ENCODE assay signal across 1 cellular context in the genomic region with DNA sequence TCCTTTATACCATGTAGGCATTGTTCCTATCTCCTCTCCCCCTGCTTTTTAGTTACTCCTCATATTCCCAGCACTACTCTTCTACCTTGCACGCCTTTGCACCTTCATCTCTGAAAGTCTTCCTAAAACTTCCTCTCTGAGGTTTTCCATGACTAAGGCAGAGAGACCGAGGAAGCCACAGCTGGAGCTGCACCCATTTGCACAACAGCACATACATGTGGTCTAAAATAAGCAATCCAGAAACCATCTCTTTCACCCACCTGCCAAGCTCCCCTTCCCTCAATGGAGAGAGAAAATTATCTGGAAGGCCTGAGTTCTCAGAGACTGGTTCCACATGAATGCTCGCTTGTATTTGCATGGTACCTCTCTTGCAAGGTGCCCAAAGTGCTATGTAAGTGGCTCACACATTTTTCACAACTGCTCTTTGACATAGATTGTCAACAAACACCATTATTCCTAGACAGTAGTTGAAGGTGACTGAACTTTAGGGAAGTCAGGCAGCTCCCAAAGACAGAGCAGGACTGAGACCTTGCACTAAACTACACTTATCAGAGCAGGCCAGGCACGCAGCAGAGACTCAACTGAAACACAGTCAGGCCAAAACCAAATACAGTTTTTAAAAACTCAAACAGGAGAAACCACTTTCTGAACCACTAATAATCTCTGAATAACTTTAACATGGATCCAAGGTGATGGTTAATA.
TF ChIP-seq lines count a peak whose summit lies in the region.

No MANE protein-coding gene starts in this region.

TF ChIP-seq in K562, 482 proteins besides CTCF, POLR2A, EP300 and RAD21 (continued from another document):
- TF ChIP-seq, protein P1, sequence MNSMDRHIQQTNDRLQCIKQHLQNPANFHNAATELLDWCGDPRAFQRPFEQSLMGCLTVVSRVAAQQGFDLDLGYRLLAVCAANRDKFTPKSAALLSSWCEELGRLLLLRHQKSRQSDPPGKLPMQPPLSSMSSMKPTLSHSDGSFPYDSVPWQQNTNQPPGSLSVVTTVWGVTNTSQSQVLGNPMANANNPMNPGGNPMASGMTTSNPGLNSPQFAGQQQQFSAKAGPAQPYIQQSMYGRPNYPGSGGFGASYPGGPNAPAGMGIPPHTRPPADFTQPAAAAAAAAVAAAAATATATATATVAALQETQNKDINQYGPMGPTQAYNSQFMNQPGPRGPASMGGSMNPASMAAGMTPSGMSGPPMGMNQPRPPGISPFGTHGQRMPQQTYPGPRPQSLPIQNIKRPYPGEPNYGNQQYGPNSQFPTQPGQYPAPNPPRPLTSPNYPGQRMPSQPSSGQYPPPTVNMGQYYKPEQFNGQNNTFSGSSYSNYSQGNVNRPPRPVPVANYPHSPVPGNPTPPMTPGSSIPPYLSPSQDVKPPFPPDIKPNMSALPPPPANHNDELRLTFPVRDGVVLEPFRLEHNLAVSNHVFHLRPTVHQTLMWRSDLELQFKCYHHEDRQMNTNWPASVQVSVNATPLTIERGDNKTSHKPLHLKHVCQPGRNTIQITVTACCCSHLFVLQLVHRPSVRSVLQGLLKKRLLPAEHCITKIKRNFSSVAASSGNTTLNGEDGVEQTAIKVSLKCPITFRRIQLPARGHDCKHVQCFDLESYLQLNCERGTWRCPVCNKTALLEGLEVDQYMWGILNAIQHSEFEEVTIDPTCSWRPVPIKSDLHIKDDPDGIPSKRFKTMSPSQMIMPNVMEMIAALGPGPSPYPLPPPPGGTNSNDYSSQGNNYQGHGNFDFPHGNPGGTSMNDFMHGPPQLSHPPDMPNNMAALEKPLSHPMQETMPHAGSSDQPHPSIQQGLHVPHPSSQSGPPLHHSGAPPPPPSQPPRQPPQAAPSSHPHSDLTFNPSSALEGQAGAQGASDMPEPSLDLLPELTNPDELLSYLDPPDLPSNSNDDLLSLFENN (IDR thresholded peaks at IDR 0.05; ENCODE audit: low read depth in 2 of 2, low read length in 2 of 2) = 0 out of 4 replicates have a peak, but pooled peaks of 1 of the 2 experiments have one; percentile 42
- TF ChIP-seq CBFA2T2 (conservative IDR thresholded peaks at IDR 0.05) (no peak; the same call in 1 of the 2 replicates), BRD4 (IDR thresholded peaks at IDR 0.05) (no peak), TEAD4 (IDR thresholded peaks at IDR 0.05; ENCODE audit: low read length) (peak; percentile 44; the same call in 1 of the 2 replicates), TEAD4 (CRISPR knock-in tag; IDR thresholded peaks at IDR 0.05; ENCODE audit: borderline replicate concordance) (no peak), ZNF696 (CRISPR knock-in tag; conservative IDR thresholded peaks at IDR 0.05) (no peak), FOXK2 (conservative IDR thresholded peaks at IDR 0.05 in 1 of 2, IDR thresholded peaks at IDR 0.05 in 1 of 2; ENCODE audit: low read depth in 2 of 2) (no peak), BCL6 (CRISPR knock-in tag; IDR thresholded peaks at IDR 0.05) (no peak), PHF8 (IDR thresholded peaks at IDR 0.05; ENCODE audit: borderline replicate concordance, low read length) (no peak), ZKSCAN1 (IDR thresholded peaks at IDR 0.05; ENCODE audit: low read depth, low read length) (no peak), HNRNPH1 (optimal IDR thresholded peaks at IDR 0.05; ENCODE audit: low read depth, low read length) (no peak), ZNF830 (CRISPR knock-in tag; IDR thresholded peaks at IDR 0.05) (no peak), ZBTB7A (IDR thresholded peaks at IDR 0.05; ENCODE audit: borderline replicate concordance, control insufficient read depth, low read depth, low read length) (no peak), SPI1 (IDR thresholded peaks at IDR 0.05; ENCODE audit: borderline replicate concordance, low read depth, low read length) (peak; percentile 64; the same call in 1 of the 2 replicates), GTF2F1 (IDR thresholded peaks at IDR 0.05; ENCODE audit: low read depth, low read length) (no peak), ERF (CRISPR knock-in tag; IDR thresholded peaks at IDR 0.05) (no peak), PHF20 (IDR thresholded peaks at IDR 0.05; ENCODE audit: partially characterized antibody) (no peak), GATAD2B (IDR thresholded peaks at IDR 0.05; ENCODE audit: borderline replicate concordance) (0 out of 2 replicates have a peak, but pooled peaks have one; percentile 19), ZNF175 (CRISPR knock-in tag; IDR thresholded peaks at IDR 0.05; ENCODE audit: low read depth) (no peak), ZNF445 (CRISPR knock-in tag; IDR thresholded peaks at IDR 0.05; ENCODE audit: low read depth) (no peak), ZNF41 (CRISPR knock-in tag; conservative IDR thresholded peaks at IDR 0.05) (no peak), NR2C1 (IDR thresholded peaks at IDR 0.05) (0 out of 2 replicates have a peak, but pooled peaks have one; percentile 1), NR2C1 (tag; IDR thresholded peaks at IDR 0.05) (no peak; the same call in 1 of the 2 replicates), KAT7 (CRISPR knock-in tag; IDR thresholded peaks at IDR 0.05; ENCODE audit: borderline replicate concordance) (no peak), GABPB1 (CRISPR knock-in tag; IDR thresholded peaks at IDR 0.05) (no peak)
- TF ChIP-seq, protein P2, sequence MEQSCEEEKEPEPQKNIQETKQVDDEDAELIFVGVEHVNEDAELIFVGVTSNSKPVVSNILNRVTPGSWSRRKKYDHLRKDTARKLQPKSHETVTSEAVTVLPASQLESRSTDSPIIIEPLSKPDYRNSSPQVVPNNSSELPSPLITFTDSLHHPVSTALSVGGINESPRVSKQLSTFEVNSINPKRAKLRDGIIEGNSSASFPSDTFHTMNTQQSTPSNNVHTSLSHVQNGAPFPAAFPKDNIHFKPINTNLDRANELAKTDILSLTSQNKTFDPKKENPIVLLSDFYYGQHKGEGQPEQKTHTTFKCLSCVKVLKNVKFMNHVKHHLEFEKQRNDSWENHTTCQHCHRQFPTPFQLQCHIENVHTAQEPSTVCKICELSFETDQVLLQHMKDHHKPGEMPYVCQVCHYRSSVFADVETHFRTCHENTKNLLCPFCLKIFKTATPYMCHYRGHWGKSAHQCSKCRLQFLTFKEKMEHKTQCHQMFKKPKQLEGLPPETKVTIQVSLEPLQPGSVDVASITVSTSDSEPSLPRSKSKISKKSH (CRISPR knock-in tag; IDR thresholded peaks at IDR 0.05) = no peak
- TF ChIP-seq, protein P3, sequence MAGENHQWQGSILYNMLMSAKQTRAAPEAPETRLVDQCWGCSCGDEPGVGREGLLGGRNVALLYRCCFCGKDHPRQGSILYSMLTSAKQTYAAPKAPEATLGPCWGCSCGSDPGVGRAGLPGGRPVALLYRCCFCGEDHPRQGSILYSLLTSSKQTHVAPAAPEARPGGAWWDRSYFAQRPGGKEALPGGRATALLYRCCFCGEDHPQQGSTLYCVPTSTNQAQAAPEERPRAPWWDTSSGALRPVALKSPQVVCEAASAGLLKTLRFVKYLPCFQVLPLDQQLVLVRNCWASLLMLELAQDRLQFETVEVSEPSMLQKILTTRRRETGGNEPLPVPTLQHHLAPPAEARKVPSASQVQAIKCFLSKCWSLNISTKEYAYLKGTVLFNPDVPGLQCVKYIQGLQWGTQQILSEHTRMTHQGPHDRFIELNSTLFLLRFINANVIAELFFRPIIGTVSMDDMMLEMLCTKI (IDR thresholded peaks at IDR 0.05; ENCODE audit: partially characterized antibody) = no peak
- TF ChIP-seq, protein P4, sequence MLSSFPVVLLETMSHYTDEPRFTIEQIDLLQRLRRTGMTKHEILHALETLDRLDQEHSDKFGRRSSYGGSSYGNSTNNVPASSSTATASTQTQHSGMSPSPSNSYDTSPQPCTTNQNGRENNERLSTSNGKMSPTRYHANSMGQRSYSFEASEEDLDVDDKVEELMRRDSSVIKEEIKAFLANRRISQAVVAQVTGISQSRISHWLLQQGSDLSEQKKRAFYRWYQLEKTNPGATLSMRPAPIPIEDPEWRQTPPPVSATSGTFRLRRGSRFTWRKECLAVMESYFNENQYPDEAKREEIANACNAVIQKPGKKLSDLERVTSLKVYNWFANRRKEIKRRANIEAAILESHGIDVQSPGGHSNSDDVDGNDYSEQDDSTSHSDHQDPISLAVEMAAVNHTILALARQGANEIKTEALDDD (IDR thresholded peaks at IDR 0.05) = peak; percentile 14; the same call in 1 of the 2 replicates
- TF ChIP-seq, protein P5, sequence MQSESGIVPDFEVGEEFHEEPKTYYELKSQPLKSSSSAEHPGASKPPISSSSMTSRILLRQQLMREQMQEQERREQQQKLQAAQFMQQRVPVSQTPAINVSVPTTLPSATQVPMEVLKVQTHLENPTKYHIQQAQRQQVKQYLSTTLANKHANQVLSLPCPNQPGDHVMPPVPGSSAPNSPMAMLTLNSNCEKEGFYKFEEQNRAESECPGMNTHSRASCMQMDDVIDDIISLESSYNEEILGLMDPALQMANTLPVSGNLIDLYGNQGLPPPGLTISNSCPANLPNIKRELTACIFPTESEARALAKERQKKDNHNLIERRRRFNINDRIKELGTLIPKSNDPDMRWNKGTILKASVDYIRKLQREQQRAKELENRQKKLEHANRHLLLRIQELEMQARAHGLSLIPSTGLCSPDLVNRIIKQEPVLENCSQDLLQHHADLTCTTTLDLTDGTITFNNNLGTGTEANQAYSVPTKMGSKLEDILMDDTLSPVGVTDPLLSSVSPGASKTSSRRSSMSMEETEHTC (IDR thresholded peaks at IDR 0.05) = no peak
- TF ChIP-seq, protein P6, sequence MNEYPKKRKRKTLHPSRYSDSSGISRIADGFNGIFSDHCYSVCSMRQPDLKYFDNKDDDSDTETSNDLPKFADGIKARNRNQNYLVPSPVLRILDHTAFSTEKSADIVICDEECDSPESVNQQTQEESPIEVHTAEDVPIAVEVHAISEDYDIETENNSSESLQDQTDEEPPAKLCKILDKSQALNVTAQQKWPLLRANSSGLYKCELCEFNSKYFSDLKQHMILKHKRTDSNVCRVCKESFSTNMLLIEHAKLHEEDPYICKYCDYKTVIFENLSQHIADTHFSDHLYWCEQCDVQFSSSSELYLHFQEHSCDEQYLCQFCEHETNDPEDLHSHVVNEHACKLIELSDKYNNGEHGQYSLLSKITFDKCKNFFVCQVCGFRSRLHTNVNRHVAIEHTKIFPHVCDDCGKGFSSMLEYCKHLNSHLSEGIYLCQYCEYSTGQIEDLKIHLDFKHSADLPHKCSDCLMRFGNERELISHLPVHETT (CRISPR knock-in tag; conservative IDR thresholded peaks at IDR 0.05 in 1 of 2, IDR thresholded peaks at IDR 0.05 in 1 of 2) = peak in 1 of 2 experiments; percentile 64; a peak in 2 of 4 replicates
- TF ChIP-seq, protein P7, sequence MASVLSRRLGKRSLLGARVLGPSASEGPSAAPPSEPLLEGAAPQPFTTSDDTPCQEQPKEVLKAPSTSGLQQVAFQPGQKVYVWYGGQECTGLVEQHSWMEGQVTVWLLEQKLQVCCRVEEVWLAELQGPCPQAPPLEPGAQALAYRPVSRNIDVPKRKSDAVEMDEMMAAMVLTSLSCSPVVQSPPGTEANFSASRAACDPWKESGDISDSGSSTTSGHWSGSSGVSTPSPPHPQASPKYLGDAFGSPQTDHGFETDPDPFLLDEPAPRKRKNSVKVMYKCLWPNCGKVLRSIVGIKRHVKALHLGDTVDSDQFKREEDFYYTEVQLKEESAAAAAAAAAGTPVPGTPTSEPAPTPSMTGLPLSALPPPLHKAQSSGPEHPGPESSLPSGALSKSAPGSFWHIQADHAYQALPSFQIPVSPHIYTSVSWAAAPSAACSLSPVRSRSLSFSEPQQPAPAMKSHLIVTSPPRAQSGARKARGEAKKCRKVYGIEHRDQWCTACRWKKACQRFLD (CRISPR knock-in tag; IDR thresholded peaks at IDR 0.05) = 0 out of 2 replicates have a peak, but pooled peaks have one; percentile 53
TF ChIP-seq in K562: peak in this region for 19.
